1 cellular context compared by ENCODE assay signal in genomic region chr6:3371222-3371949, GRCh38.
TF ChIP-seq lines count a peak whose summit lies in the region.

No MANE protein-coding gene starts in this region.

TF ChIP-seq in HepG2, 621 proteins besides CTCF, POLR2A, EP300 and RAD21 (continued from another document):
- TF ChIP-seq ZBTB34 (CRISPR knock-in tag; IDR thresholded peaks at IDR 0.05) (no peak), ZNF512 (CRISPR knock-in tag; IDR thresholded peaks at IDR 0.05) (no peak), ADNP (CRISPR knock-in tag; IDR thresholded peaks at IDR 0.05) (no peak), ZNF598 (CRISPR knock-in tag; IDR thresholded peaks at IDR 0.05; ENCODE audit: borderline replicate concordance) (no peak), HMGXB4 (CRISPR knock-in tag; IDR thresholded peaks at IDR 0.05; ENCODE audit: borderline replicate concordance in 1 of 2, low read depth in 1 of 2) (0 out of 4 replicates have a peak, but pooled peaks of 1 of the 2 experiments have one; percentile 19), ATF1 (CRISPR knock-in tag; IDR thresholded peaks at IDR 0.05) (0 out of 2 replicates have a peak, but pooled peaks have one; percentile 34), ZBTB40 (IDR thresholded peaks at IDR 0.05) (peak; percentile 73), ZBTB40 (CRISPR knock-in tag; IDR thresholded peaks at IDR 0.05) (peak; percentile 93; the same call in 1 of the 2 replicates), FLYWCH1 (CRISPR knock-in tag; IDR thresholded peaks at IDR 0.05) (no peak), ZNF678 (CRISPR knock-in tag; IDR thresholded peaks at IDR 0.05) (no peak), ZFP37 (CRISPR knock-in tag; IDR thresholded peaks at IDR 0.05; ENCODE audit: borderline replicate concordance) (no peak), IRF2 (CRISPR knock-in tag; IDR thresholded peaks at IDR 0.05) (0 out of 2 replicates have a peak, but pooled peaks have one; percentile 7), ZNF629 (CRISPR knock-in tag; conservative IDR thresholded peaks at IDR 0.05) (peak; percentile 84), RERE (CRISPR knock-in tag; IDR thresholded peaks at IDR 0.05; ENCODE audit: low read depth) (no peak), HMG20B (CRISPR knock-in tag; conservative IDR thresholded peaks at IDR 0.05) (no peak), FIP1L1 (IDR thresholded peaks at IDR 0.05; ENCODE audit: borderline replicate concordance, insufficient read depth, low read depth, low read length) (no peak), ZBTB1 (CRISPR knock-in tag; IDR thresholded peaks at IDR 0.05; ENCODE audit: borderline replicate concordance) (no peak), SRSF1 (optimal IDR thresholded peaks at IDR 0.05; ENCODE audit: low read depth, low read length) (no peak), SNAPC2 (CRISPR knock-in tag; IDR thresholded peaks at IDR 0.05) (0 out of 2 replicates have a peak, but pooled peaks have one; percentile 40), ZMYM3 (CRISPR knock-in tag; IDR thresholded peaks at IDR 0.05) (0 out of 2 replicates have a peak, but pooled peaks have one; percentile 17), PAXIP1 (CRISPR knock-in tag; conservative IDR thresholded peaks at IDR 0.05) (0 out of 2 replicates have a peak, but pooled peaks have one; percentile 9), SCMH1 (CRISPR knock-in tag; IDR thresholded peaks at IDR 0.05; ENCODE audit: borderline replicate concordance) (no peak), PBX2 (CRISPR knock-in tag; IDR thresholded peaks at IDR 0.05) (no peak; the same call in 1 of the 2 replicates)
